17 cellular contexts compared by ENCODE assay signal in the genomic region with DNA sequence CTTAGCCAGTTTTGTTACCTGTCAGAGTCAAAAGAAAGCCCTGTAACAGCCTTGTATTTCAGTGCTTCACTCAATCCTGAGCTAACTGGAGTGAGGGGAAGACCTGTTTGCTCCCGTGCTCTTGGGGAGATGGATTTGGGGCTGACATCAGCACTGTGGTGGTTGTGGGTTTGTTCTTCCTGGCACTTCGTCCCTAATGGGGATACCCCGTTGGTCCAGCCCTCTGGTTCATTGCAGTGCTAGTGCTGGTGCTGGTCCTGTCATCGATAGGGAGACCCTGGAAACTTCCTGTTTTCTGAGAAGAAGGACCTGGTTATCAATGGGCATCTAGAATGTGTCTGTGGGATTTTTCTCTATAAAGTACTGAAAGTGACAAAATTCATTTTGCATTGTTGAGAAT.
DNase-seq lines count a peak whose midpoint lies in the region; ATAC-seq and TF ChIP-seq lines count a peak whose summit lies in the region.
"Had no signal": no experiment of that assay in that cellular context is flagged by ENCODE, and none has a peak within 500 bp of the region (broad histone marks: within the 10 kb centered on the region; RNA-seq: fewer than 3 reads in every experiment).

No MANE protein-coding gene starts in this region.

- peak overlapping the region in 3 of 12 donors; percentile 11 to 46 (median 45) for H3K27ac ChIP-seq in heart left ventricle
- H3K27ac ChIP-seq in right atrium auricular region = peak overlapping the region in 1 of 2 donors; percentile 49
- no peak overlapping the region for H3K27ac ChIP-seq in gastrocnemius medialis
- H3K27ac ChIP-seq: C4-2B, HL-60 had no signal

- no peaks in the 10 kb centered on the region for H3K36me3 ChIP-seq in heart left ventricle
- no peaks in the 10 kb centered on the region for H3K36me3 ChIP-seq in right atrium auricular region
- H3K36me3 ChIP-seq in endocrine pancreas (ENCODE audit: control insufficient read depth, insufficient read depth, low read length) = no peaks in the 10 kb centered on the region
- H3K36me3 ChIP-seq in gastrocnemius medialis = no peaks in the 10 kb centered on the region
- H3K36me3 ChIP-seq: HAP-1 had no signal

- H3K9ac ChIP-seq in endocrine pancreas (ENCODE audit: control insufficient read depth, insufficient read depth, low read length) = no peak overlapping the region

- TF ChIP-seq CTCF in heart left ventricle (IDR thresholded peaks at IDR 0.05) = no peak
- no peak for TF ChIP-seq CTCF in right atrium auricular region (IDR thresholded peaks at IDR 0.05)
- no peak for TF ChIP-seq CTCF in gastrocnemius medialis (IDR thresholded peaks at IDR 0.05 in 4 of 5, conservative IDR thresholded peaks at IDR 0.05 in 1 of 5)

- intact Hi-C loops in heart left ventricle (cut with DNase I) (loop anchor here in 3 of 10 donors (5.0 to 10.0 kb wide), 3 partner anchors 59 to 108 kb away; no protein-coding TSS in a partner anchor), gastrocnemius medialis (cut with DNase I; ENCODE audit: low total_unique reads) (no loop called here)

- no peak overlapping the region for H3K4me3 ChIP-seq in heart left ventricle
- H3K4me3 ChIP-seq in right atrium auricular region = no peak overlapping the region
- H3K4me3 ChIP-seq in endocrine pancreas (ENCODE audit: control insufficient read depth, insufficient read depth, low read length) = peak overlapping the region; percentile 91
- no peak overlapping the region for H3K4me3 ChIP-seq in gastrocnemius medialis
- H3K4me3 ChIP-seq: HAP-1 had no signal

- DNase-seq in heart left ventricle = no peak
- no peak for DNase-seq in right atrium auricular region (ENCODE audit: low spot score)
- peak; percentile 42 for DNase-seq in NCI-H526 treated with DMSO at 0.1 percent for 48 hours (lab: John Stamatoyannopoulos, UW)
- DNase-seq in stimulated activated CD4-positive, alpha-beta T cell treated with anti-CD3 and anti-CD28 coated beads, Interleukin-2, amount 100 ng/mL, for 24 hours = no peak
- no peak for DNase-seq in gastrocnemius medialis
- DNase-seq in activated CD4-positive, alpha-beta T cell treated with anti-CD3 and anti-CD28 coated beads, Interleukin-2, amount 50 U/mL, for 48 hours = no peak
- DNase-seq in stimulated activated effector memory CD8-positive, alpha-beta T cell treated with anti-CD3 and anti-CD28 coated beads, Interleukin-12 subunit alpha, Interleukin-12 subunit beta, amount 100 ng/mL, for 72 hours (ENCODE audit: low spot score in 2 of 2) = no peak
- DNase-seq: GF-D8, KG1, NCI-H1105, NCI-H187, NCI-H226, NCI-H524 treated with DMSO at 0.1 percent for 48 hours had no signal

- peaks cover 0 to 8% (median 0%) of the 10 kb centered on the region in 12 donors for H3K4me1 ChIP-seq in heart left ventricle
- H3K4me1 ChIP-seq in right atrium auricular region = peaks cover 0 to 11% of the 10 kb centered on the region in 2 donors
- peaks cover 24% of the 10 kb centered on the region for H3K4me1 ChIP-seq in endocrine pancreas (ENCODE audit: control insufficient read depth, insufficient read depth, low read length)
- H3K4me1 ChIP-seq in gastrocnemius medialis = peaks cover 0 to 3% of the 10 kb centered on the region in 2 donors

- in situ Hi-C loops in gastrocnemius medialis (cut with MboI; ENCODE audit: low sequenced_read_pairs in 4 of 4) = no loop called here

- H3K9me3 Mint-ChIP-seq in stimulated activated effector memory CD8-positive, alpha-beta T cell treated with anti-CD3 and anti-CD28 coated beads, Interleukin-12 subunit alpha, Interleukin-12 subunit beta, amount 100 ng/mL, for 72 hours = no peaks in the 10 kb centered on the region

- H3K4me3 Mint-ChIP-seq in stimulated activated effector memory CD8-positive, alpha-beta T cell treated with anti-CD3 and anti-CD28 coated beads, Interleukin-12 subunit alpha, Interleukin-12 subunit beta, amount 100 ng/mL, for 72 hours = no peak overlapping the region

- H3K27ac Mint-ChIP-seq in stimulated activated effector memory CD8-positive, alpha-beta T cell treated with anti-CD3 and anti-CD28 coated beads, Interleukin-12 subunit alpha, Interleukin-12 subunit beta, amount 100 ng/mL, for 72 hours = no peak overlapping the region

- no peaks in the 10 kb centered on the region for H3K36me3 Mint-ChIP-seq in stimulated activated effector memory CD8-positive, alpha-beta T cell treated with anti-CD3 and anti-CD28 coated beads, Interleukin-12 subunit alpha, Interleukin-12 subunit beta, amount 100 ng/mL, for 72 hours

- ATAC-seq in heart left ventricle (peak in 3 of 4 donors; percentile 19 to 38 (median 34)), gastrocnemius medialis (no peak)
- ATAC-seq in stimulated activated effector memory CD8-positive, alpha-beta T cell treated with anti-CD3 and anti-CD28 coated beads, Interleukin-12 subunit alpha, Interleukin-12 subunit beta, amount 100 ng/mL, for 72 hours = no peak

- peaks cover 8% of the 10 kb centered on the region for H3K4me1 Mint-ChIP-seq in stimulated activated effector memory CD8-positive, alpha-beta T cell treated with anti-CD3 and anti-CD28 coated beads, Interleukin-12 subunit alpha, Interleukin-12 subunit beta, amount 100 ng/mL, for 72 hours

- WGBS in heart left ventricle, 4 donors = 72 to 83% (median 82%) methylated on average over 4 of the region's 4 CpGs

- H3K27me3 ChIP-seq in heart left ventricle = no peaks in the 10 kb centered on the region
- no peaks in the 10 kb centered on the region for H3K27me3 ChIP-seq in right atrium auricular region
- H3K27me3 ChIP-seq in endocrine pancreas (ENCODE audit: control insufficient read depth, insufficient read depth, low read length) = no peaks in the 10 kb centered on the region
- no peaks in the 10 kb centered on the region for H3K27me3 ChIP-seq in gastrocnemius medialis

- H3K9me3 ChIP-seq in heart left ventricle = no peaks in the 10 kb centered on the region
- H3K9me3 ChIP-seq in right atrium auricular region = no peaks in the 10 kb centered on the region
- H3K9me3 ChIP-seq in endocrine pancreas (ENCODE audit: control insufficient read depth, low read length) = no peaks in the 10 kb centered on the region
- no peaks in the 10 kb centered on the region for H3K9me3 ChIP-seq in gastrocnemius medialis
- H3K9me3 ChIP-seq: HAP-1 had no signal

- TF ChIP-seq POLR2A in heart left ventricle (IDR thresholded peaks at IDR 0.05) (no peak), gastrocnemius medialis (IDR thresholded peaks at IDR 0.05) (no peak)

Comparison
In these comparisons a context has a peak if more than half of its experiments do, and no peak if none do; other contexts are left out.
1. ATAC-seq: peak in heart left ventricle (3 of 4); none in gastrocnemius medialis (0 of 2) and stimulated activated effector memory CD8-positive, alpha-beta T cell treated with anti-CD3 and anti-CD28 coated beads, Interleukin-12 subunit alpha, Interleukin-12 subunit beta, amount 100 ng/mL, for 72 hours (single experiment).